Comparison of ENCODE assay signal across 8 cellular contexts in the genomic region with DNA sequence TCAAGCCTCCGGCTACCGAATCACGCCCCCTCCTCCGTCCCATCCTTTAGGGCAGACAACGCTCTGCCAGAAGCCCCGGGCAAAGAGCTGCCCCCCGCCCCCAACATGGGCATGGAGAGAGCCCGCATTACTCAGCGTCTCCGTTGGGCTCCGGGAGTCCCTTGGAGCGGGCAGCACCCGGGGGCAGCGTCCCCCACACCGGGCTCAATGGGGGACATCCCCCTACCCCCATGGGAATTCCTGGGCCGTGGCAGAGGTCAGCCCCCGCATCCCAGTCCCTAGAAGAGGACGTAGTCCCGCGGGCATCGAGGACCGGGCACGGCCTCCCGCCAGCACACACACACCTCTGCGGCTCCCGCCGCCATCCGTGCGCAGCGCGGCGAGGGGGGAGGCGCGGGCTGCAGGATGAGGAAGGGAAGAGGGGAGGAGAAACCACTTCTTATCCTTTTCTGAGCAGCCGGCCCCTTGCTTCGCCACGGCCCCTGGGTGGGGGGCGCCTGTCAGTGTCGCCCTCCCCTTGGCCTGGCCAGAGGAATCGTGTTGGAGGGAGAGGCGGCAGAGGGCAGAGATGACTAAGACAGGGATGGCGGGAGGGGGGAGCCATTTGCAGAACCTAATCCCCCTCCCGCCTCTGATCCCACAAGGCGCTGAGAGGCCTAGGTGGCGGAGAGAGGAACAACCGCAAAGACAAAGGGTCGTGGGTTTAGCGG. TPM values are rescaled to one million over a fixed set of nuclear protein-coding genes. Genes with fewer than 3 reads are reported as not detected.
DNase-seq lines count a peak whose midpoint lies in the region; ATAC-seq and TF ChIP-seq lines count a peak whose summit lies in the region.

No MANE protein-coding gene starts in this region.

- no peaks in the 10 kb centered on the region for H3K36me3 ChIP-seq in BLaER1 treated with 17β-estradiol and CSF1 and Interleukin-3, amounts not matched to agents 10 nM and 100 nM
- H3K36me3 ChIP-seq in HCT116 (ENCODE audit: control insufficient read depth in 1 of 2, insufficient read depth in 2 of 2, low read length in 2 of 2): no peaks in the 10 kb centered on the region
- H3K36me3 ChIP-seq in OCI-LY1 (ENCODE audit: insufficient read depth, low read length): no peaks in the 10 kb centered on the region
- no peaks in the 10 kb centered on the region for H3K36me3 ChIP-seq in thoracic aorta

- DNase-seq in HCT116 (ENCODE audit: low read depth, low spot score) (no peak), cerebellum (ENCODE audit: low spot score) (peak; percentile 72), left lobe of liver (ENCODE audit: low spot score) (no peak), thoracic aorta (ENCODE audit: low spot score) (no peak)
- no peak for DNase-seq in effector CD4-positive, alpha-beta T cell

- H3K9me2 ChIP-seq in HCT116 (ENCODE audit: insufficient read depth) (no peaks in the 10 kb centered on the region), OCI-LY1 (ENCODE audit: low read depth, low read length) (no peaks in the 10 kb centered on the region)

- BruUV-seq in HCT116 (replicated peaks; lab: Mats Ljungman, UMichigan): no TSS peak

- POLR2A ChIA-PET in HCT116 (lab: Charles Lee): no interaction called here

- no peak for TF ChIP-seq RAD21 in HCT116 (IDR thresholded peaks at IDR 0.05; ENCODE audit: low read depth)

- intact Hi-C loops in HCT116 (cut with micrococcal nuclease): no loop called here

- no peaks in the 10 kb centered on the region for H3K9me3 ChIP-seq in BLaER1 treated with 17β-estradiol and CSF1 and Interleukin-3, amounts not matched to agents 10 nM and 100 nM (replicated peaks in 1 of 11)
- H3K9me3 ChIP-seq in HCT116 (ENCODE audit: control insufficient read depth in 1 of 2, insufficient read depth in 1 of 2, low read depth in 1 of 2, low read length in 2 of 2) (no peaks in the 10 kb centered on the region), OCI-LY1 (ENCODE audit: low read length) (no peaks in the 10 kb centered on the region), thoracic aorta (no peaks in the 10 kb centered on the region)

- CTCF ChIA-PET in HCT116 (lab: Charles Lee): interaction anchor here (1.0 to 1.1 kb wide), 2 partner anchors 11 to 46 kb away, joined by 3 to 4 read pairs; no protein-coding TSS in a partner anchor

- peaks cover 0 to 3% (median 0%) of the 10 kb centered on the region in 11 experiments; a peak in 2 of 22 replicates for H3K27me3 ChIP-seq in BLaER1 treated with 17β-estradiol and CSF1 and Interleukin-3, amounts not matched to agents 10 nM and 100 nM
- H3K27me3 ChIP-seq in HCT116 (ENCODE audit: insufficient read depth, low read length) (no peaks in the 10 kb centered on the region), OCI-LY1 (ENCODE audit: insufficient read depth, low read length) (peaks cover 27% of the 10 kb centered on the region), thoracic aorta (replicated peaks; ENCODE audit: insufficient read depth) (peaks cover 8% of the 10 kb centered on the region)

- H3K9ac ChIP-seq in BLaER1 treated with 17β-estradiol and CSF1 and Interleukin-3, amounts not matched to agents 10 nM and 100 nM: peak overlapping the region; percentile 56 to 83 (median 72); a peak in 21 of 22 replicates
- H3K9ac ChIP-seq in HCT116 (ENCODE audit: low read length) (peak overlapping the region; percentile 67), OCI-LY1 (ENCODE audit: low read length) (peak overlapping the region; percentile 53; the same call in 1 of the 2 replicates)

- no peak for TF ChIP-seq POLR2A in HCT116 (IDR thresholded peaks at IDR 0.05; ENCODE audit: borderline replicate concordance, extremely low read depth, insufficient read depth, insufficient read length)

- H3K4me1 ChIP-seq in BLaER1 treated with 17β-estradiol and CSF1 and Interleukin-3, amounts not matched to agents 10 nM and 100 nM: peaks cover 39 to 67% (median 60%) of the 10 kb centered on the region in 10 experiments
- H3K4me1 ChIP-seq in HCT116 (ENCODE audit: control insufficient read depth in 1 of 2, insufficient read depth in 2 of 2, low read length in 2 of 2) (peaks cover 4 to 19% of the 10 kb centered on the region in 2 experiments; a peak in 2 of 4 replicates), OCI-LY1 (ENCODE audit: insufficient read depth, low read length, severe bottlenecking) (peaks cover 23% of the 10 kb centered on the region), thoracic aorta (ENCODE audit: control insufficient read depth in 1 of 2, low read depth in 2 of 2) (peaks cover 7 to 11% of the 10 kb centered on the region in 2 donors)

- peak overlapping the region; percentile 97 to 100 (median 99) for H3K4me2 ChIP-seq in BLaER1 treated with 17β-estradiol and CSF1 and Interleukin-3, amounts not matched to agents 10 nM and 100 nM
- H3K4me2 ChIP-seq in HCT116 (ENCODE audit: low read length) (peak overlapping the region; percentile 85), OCI-LY1 (ENCODE audit: low read length) (peak overlapping the region; percentile 97)

- RAD21 ChIA-PET in HCT116 (lab: Charles Lee; ENCODE audit: low non-redundant PET in 1 of 2, low total read pairs in 2 of 2, uncharacterized antibody in 2 of 2, unreplicated experiment in 2 of 2): no interaction called here

- H3K79me2 ChIP-seq in HCT116 (ENCODE audit: insufficient read depth, low read length): no peaks in the 10 kb centered on the region
- H3K79me2 ChIP-seq in OCI-LY1 (ENCODE audit: insufficient read depth, low read length): no peaks in the 10 kb centered on the region

- H3K4me3 ChIP-seq in BLaER1 treated with 17β-estradiol and CSF1 and Interleukin-3, amounts not matched to agents 10 nM and 100 nM: peak overlapping the region; percentile 60 to 76 (median 70)
- H3K4me3 ChIP-seq in HCT116 (replicated peaks in 1 of 2; ENCODE audit: low read depth in 1 of 2, low read length in 2 of 2) (peak overlapping the region; percentile 54 to 66), OCI-LY1 (ENCODE audit: low read depth, low read length, poor library complexity, severe bottlenecking) (peak overlapping the region; percentile 71), thoracic aorta (peak overlapping the region; percentile 72)

- ATAC-seq in HCT116 (peak; percentile 15; the same call in 1 of the 2 replicates), left lobe of liver (peak; percentile 27), thoracic aorta (ENCODE audit: insufficient number of reproducible peaks, low FRiP score, low read depth) (no peak), HG02938 (IDR thresholded peaks at IDR 0.05; ENCODE audit: unreplicated experiment) (no peak)

- H2AFZ ChIP-seq in HCT116 (ENCODE audit: low read depth, low read length, poor library complexity, severe bottlenecking) (no peak overlapping the region), OCI-LY1 (ENCODE audit: low read length) (no peak overlapping the region)

- no peak for TF ChIP-seq CTCF in HCT116 (IDR thresholded peaks at IDR 0.05 in 2 of 3, conservative IDR thresholded peaks at IDR 0.05 in 1 of 3; ENCODE audit: borderline replicate concordance in 1 of 3, insufficient read depth in 1 of 3, low read depth in 2 of 3, low read length in 2 of 3)
- TF ChIP-seq CTCF in OCI-LY1 (IDR thresholded peaks at IDR 0.05; ENCODE audit: low read length): no peak
- TF ChIP-seq CTCF in thoracic aorta (IDR thresholded peaks at IDR 0.05): no peak

- H4K20me1 ChIP-seq in BLaER1 treated with 17β-estradiol and CSF1 and Interleukin-3, amounts not matched to agents 10 nM and 100 nM: no peaks in the 10 kb centered on the region
- H4K20me1 ChIP-seq in HCT116 (ENCODE audit: insufficient read depth) (no peaks in the 10 kb centered on the region), OCI-LY1 (ENCODE audit: insufficient read depth, low read length) (no peaks in the 10 kb centered on the region)

- no peaks in the 10 kb centered on the region for H3F3A ChIP-seq in OCI-LY1 (ENCODE audit: insufficient read depth, low read length)

- H3K27ac ChIP-seq in BLaER1 treated with 17β-estradiol and CSF1 and Interleukin-3, amounts not matched to agents 10 nM and 100 nM: peak overlapping the region in 8 of 11 experiments; percentile 14 to 67 (median 64); a peak in 16 of 22 replicates
- H3K27ac ChIP-seq in HCT116 (ENCODE audit: low read depth, low read length) (no peak overlapping the region), OCI-LY1 (ENCODE audit: low read depth, low read length, poor library complexity, severe bottlenecking) (no peak overlapping the region), thoracic aorta (no peak overlapping the region)

TF ChIP-seq in HCT116, 20 proteins besides CTCF, POLR2A, EP300 and RAD21 (continues in another document):
- no peak for TF ChIP-seq YY1 (IDR thresholded peaks at IDR 0.05; ENCODE audit: extremely low read depth, insufficient replicate concordance, low read depth, low read length)
- TF ChIP-seq, protein P1, sequence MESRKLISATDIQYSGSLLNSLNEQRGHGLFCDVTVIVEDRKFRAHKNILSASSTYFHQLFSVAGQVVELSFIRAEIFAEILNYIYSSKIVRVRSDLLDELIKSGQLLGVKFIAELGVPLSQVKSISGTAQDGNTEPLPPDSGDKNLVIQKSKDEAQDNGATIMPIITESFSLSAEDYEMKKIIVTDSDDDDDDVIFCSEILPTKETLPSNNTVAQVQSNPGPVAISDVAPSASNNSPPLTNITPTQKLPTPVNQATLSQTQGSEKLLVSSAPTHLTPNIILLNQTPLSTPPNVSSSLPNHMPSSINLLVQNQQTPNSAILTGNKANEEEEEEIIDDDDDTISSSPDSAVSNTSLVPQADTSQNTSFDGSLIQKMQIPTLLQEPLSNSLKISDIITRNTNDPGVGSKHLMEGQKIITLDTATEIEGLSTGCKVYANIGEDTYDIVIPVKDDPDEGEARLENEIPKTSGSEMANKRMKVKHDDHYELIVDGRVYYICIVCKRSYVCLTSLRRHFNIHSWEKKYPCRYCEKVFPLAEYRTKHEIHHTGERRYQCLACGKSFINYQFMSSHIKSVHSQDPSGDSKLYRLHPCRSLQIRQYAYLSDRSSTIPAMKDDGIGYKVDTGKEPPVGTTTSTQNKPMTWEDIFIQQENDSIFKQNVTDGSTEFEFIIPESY (IDR thresholded peaks at IDR 0.05; ENCODE audit: extremely low read depth, insufficient replicate concordance, low read length): no peak
- TF ChIP-seq ZNF274 (IDR thresholded peaks at IDR 0.05; ENCODE audit: low read depth, low read length): no peak

RNA-seq across cellular contexts. Expression of a gene that starts 0.8 kb away (rescaled TPM):
- total RNA-seq in HCT116 (2021; ENCODE audit: unreplicated experiment): 12.0 TPM
- 10.3 and 11.1 TPM in 2 replicates for polyA plus RNA-seq in HCT116 (2012)
- 120 TPM for total RNA-seq in cerebellum
- total RNA-seq in left lobe of liver: 3.7 TPM
- 1 to 10 TPM; 7.2 to 9.7 TPM for total RNA-seq in thoracic aorta

RNA-seq across cellular contexts. Expression of a gene that starts 12.6 kb away (rescaled TPM):
- total RNA-seq in HCT116 (2021; ENCODE audit: unreplicated experiment) (144 TPM), cerebellum (30.8 TPM), left lobe of liver (28.1 TPM), thoracic aorta (10 to 100 TPM; 68.0 to 86.0 TPM)
- polyA plus RNA-seq in HCT116 (2012): 132 and 147 TPM in 2 replicates

RNA-seq across cellular contexts. Expression of a gene that starts 43.9 kb away (rescaled TPM):
- total RNA-seq in HCT116 (2021; ENCODE audit: unreplicated experiment) (119 TPM), cerebellum (24.9 TPM), left lobe of liver (20.8 TPM), thoracic aorta (100 to 1,000 TPM; 208 to 329 TPM)
- 113 and 131 TPM in 2 replicates for polyA plus RNA-seq in HCT116 (2012)

RNA-seq across cellular contexts. Expression of a gene that starts 54.7 kb away (rescaled TPM):
- total RNA-seq in HCT116 (2021; ENCODE audit: unreplicated experiment) (9.2 TPM), cerebellum (not detected), left lobe of liver (2.7 TPM), thoracic aorta (not detected)
- 99.1 and 318 TPM in 2 replicates for polyA plus RNA-seq in HCT116 (2012)

Comparison
In these comparisons a context has a peak if more than half of its experiments do, and no peak if none do; other contexts are left out.
1. H3K27ac ChIP-seq: peak in BLaER1 treated with 17β-estradiol and CSF1 and Interleukin-3, amounts not matched to agents 10 nM and 100 nM (8 of 11); none in HCT116 (single experiment), OCI-LY1 (single experiment) and thoracic aorta (0 of 2).
2. ATAC-seq: peak in HCT116 (single experiment) and left lobe of liver (single experiment); none in thoracic aorta (single experiment) and HG02938 (single experiment).
3. Peak in every context shown above with its lines, with median percentiles within 50 percentile points of each other: H3K4me2 ChIP-seq, H3K4me3 ChIP-seq and H3K9ac ChIP-seq.